ENCODE assay signal across 8 cellular contexts in genomic region chr12:5122256-5122831, GRCh38.
DNase-seq lines count a peak whose midpoint lies in the region; FAIRE-seq and TF ChIP-seq lines count a peak whose summit lies in the region.
"Not testable (repeated sequence)": the region's sequence is repeated elsewhere in the genome, so short reads cannot be mapped to it uniquely, and the experiment has no call there.

No MANE protein-coding gene starts in this region.

- peak overlapping the region; percentile 87 for H3K27ac Mint-ChIP-seq in endodermal cell

- H3K9me2 ChIP-seq in PC-9 (ENCODE audit: insufficient read depth): not testable (repeated sequence)

- intact Hi-C loops in PC-9 (cut with micrococcal nuclease; ENCODE audit: unreplicated experiment): not testable (repeated sequence)

- BruUV-seq in PC-9 (replicated peaks; lab: Mats Ljungman, UMichigan): not testable (repeated sequence)

- dilution Hi-C loops in keratinocyte (cut with MboI; ENCODE audit: extremely low pct_ligation_motif_present, low sequenced_read_pairs): not testable (repeated sequence)

- not testable (repeated sequence) for H3K27me3 Mint-ChIP-seq in endodermal cell (ENCODE audit: insufficient read depth)

- not testable (repeated sequence) for H3F3A ChIP-seq in PC-9 (ENCODE audit: insufficient read depth, low read depth)

- H3K36me3 ChIP-seq in PC-9 (ENCODE audit: low read depth); endodermal cell (ENCODE audit: control insufficient read depth, insufficient read depth, low read length); keratinocyte (ENCODE audit: control insufficient read depth in 2 of 2, extremely low read depth in 1 of 2, insufficient read depth in 2 of 2, low read length in 2 of 2): not testable (repeated sequence)

- peak overlapping the region; percentile 40; the same call in 1 of the 2 replicates for H3K4me3 ChIP-seq in PC-9
- peak overlapping the region; percentile 59 for H3K4me3 ChIP-seq in endodermal cell (ENCODE audit: low read length)
- H3K4me3 ChIP-seq in keratinocyte (ENCODE audit: control insufficient read depth in 2 of 3, extremely low read depth in 1 of 3, insufficient read depth in 2 of 3, low read depth in 1 of 3, low read length in 3 of 3): peak overlapping the region in 1 of 3 experiments; percentile 32

- H3K4me3 Mint-ChIP-seq in endodermal cell: peak overlapping the region; percentile 58

- TF ChIP-seq EP300 in Ishikawa (IDR thresholded peaks at IDR 0.05; ENCODE audit: borderline replicate concordance): not testable (repeated sequence)

- not testable (repeated sequence) for H3K79me2 ChIP-seq in PC-9 (ENCODE audit: low read depth); keratinocyte (ENCODE audit: control insufficient read depth, insufficient read depth, low read length)

- not testable (repeated sequence) for H3K27me3 ChIP-seq in PC-9 (ENCODE audit: insufficient read depth, low read depth); endodermal cell (ENCODE audit: control insufficient read depth, insufficient read depth, low read length, poor library complexity, severe bottlenecking); keratinocyte (ENCODE audit: control insufficient read depth, extremely low read depth, insufficient read depth, low read length)

- FAIRE-seq in keratinocyte (lab: Jason Lieb, UNC): not testable (repeated sequence)

- H3K4me1 Mint-ChIP-seq in endodermal cell: not testable (repeated sequence)

- DNase-seq in Daoy (ENCODE audit: low read depth) (peak; percentile 32), NCI-H2081 (lab: John Stamatoyannopoulos, UW) (peak; percentile 13 to 16), NCI-H510A treated with DMSO at 0.1 percent for 48 hours (lab: John Stamatoyannopoulos, UW) (peak; percentile 41)
- DNase-seq in PC-9; endodermal cell; keratinocyte (ENCODE audit: low read depth, low spot score): not testable (repeated sequence)

- not testable (repeated sequence) for H3K9me3 ChIP-seq in PC-9 (ENCODE audit: insufficient read depth, low read depth); endodermal cell (ENCODE audit: control insufficient read depth, low read length); keratinocyte (ENCODE audit: control insufficient read depth, low read depth, low read length)

- CTCF ChIA-PET in PC-9 (lab: Charles Lee): not testable (repeated sequence)

- H3K4me2 ChIP-seq in PC-9: peak overlapping the region; percentile 34; the same call in 1 of the 2 replicates
- peak overlapping the region; percentile 22 for H3K4me2 ChIP-seq in keratinocyte (ENCODE audit: control insufficient read depth, extremely low read depth, insufficient read depth, low read depth, low read length)

- POLR2A ChIA-PET in PC-9 (lab: Charles Lee; ENCODE audit: unreplicated experiment): not testable (repeated sequence)

- not testable (repeated sequence) for TF ChIP-seq RAD21 in Ishikawa (IDR thresholded peaks at IDR 0.05; ENCODE audit: low read depth)

- H3K27ac ChIP-seq in 22Rv1 (peak overlapping the region; percentile 74), keratinocyte (ENCODE audit: control insufficient read depth, insufficient read depth, low read length) (peak overlapping the region; percentile 26)
- not testable (repeated sequence) for H3K27ac ChIP-seq in PC-9; endodermal cell (ENCODE audit: low read depth, low read length)

- TF ChIP-seq CTCF in 22Rv1 (IDR thresholded peaks at IDR 0.05); PC-9 (conservative IDR thresholded peaks at IDR 0.05); endodermal cell (conservative IDR thresholded peaks at IDR 0.05); keratinocyte (optimal IDR thresholded peaks at IDR 0.05 in 1 of 3, IDR thresholded peaks at IDR 0.05 in 1 of 3, conservative IDR thresholded peaks at IDR 0.05 in 1 of 3; ENCODE audit: extremely low read depth in 1 of 3, insufficient read depth in 2 of 3, low read length in 3 of 3): not testable (repeated sequence)

- H4K20me1 ChIP-seq in PC-9 (ENCODE audit: insufficient read depth); keratinocyte (ENCODE audit: control insufficient read depth, extremely low read depth, insufficient read depth, low read length): not testable (repeated sequence)

- not testable (repeated sequence) for H3K9me1 ChIP-seq in keratinocyte (ENCODE audit: control insufficient read depth, extremely low read depth, insufficient read depth, low read length)

- H3K9me3 Mint-ChIP-seq in endodermal cell: peaks cover 17% of the 10 kb centered on the region

- not testable (repeated sequence) for H3K4me1 ChIP-seq in PC-9 (replicated peaks; ENCODE audit: insufficient read depth); endodermal cell (ENCODE audit: control insufficient read depth, insufficient read depth, low read length); keratinocyte (ENCODE audit: control insufficient read depth, extremely low read depth, insufficient read depth, low read length)

- not testable (repeated sequence) for H3K36me3 Mint-ChIP-seq in endodermal cell (ENCODE audit: low read depth)

- not testable (repeated sequence) for H2AFZ ChIP-seq in PC-9; keratinocyte (ENCODE audit: control insufficient read depth, low read length)

- not testable (repeated sequence) for H3K9ac ChIP-seq in endodermal cell (ENCODE audit: extremely low read depth, low read length, poor library complexity, severe bottlenecking); keratinocyte (ENCODE audit: control insufficient read depth, extremely low read depth, insufficient read depth, low read length)

- WGBS in endodermal cell (ENCODE audit: insufficient coverage in 1 of 2, insufficient read length in 1 of 2), 2 experiments: 51 to 100% methylated on average over 2 to 8 of the region's 14 CpGs

TF ChIP-seq in Ishikawa, 13 proteins besides CTCF, POLR2A, EP300 and RAD21:
- peak; percentile 56 for TF ChIP-seq YY1 (IDR thresholded peaks at IDR 0.05; ENCODE audit: low read depth)
